8 cellular contexts compared by ENCODE assay signal in the genomic region with DNA sequence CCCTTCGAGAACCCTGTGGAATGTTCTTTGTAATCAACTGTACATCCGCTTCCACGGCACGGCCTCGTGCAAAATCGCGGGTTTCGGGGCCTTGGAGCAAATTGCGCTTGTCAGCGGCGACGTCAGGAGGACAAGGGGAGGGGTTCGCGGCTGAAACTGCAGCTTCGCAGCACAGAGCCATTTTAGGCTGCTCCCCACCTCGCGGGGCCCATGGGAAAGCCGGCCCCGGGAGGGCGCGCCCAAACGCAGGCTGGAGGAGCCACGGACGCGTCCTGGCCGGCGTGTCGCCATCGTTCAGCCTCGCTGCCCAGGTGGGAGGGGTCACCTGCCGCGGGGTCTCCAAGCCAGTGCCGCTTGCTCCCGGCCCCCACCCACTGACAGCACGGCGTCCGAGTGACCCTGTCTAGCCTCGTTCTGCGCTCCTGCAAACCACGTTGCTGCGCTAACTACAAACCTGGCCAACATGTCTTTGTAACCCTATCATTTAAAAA. TPM values are rescaled to one million over a fixed set of nuclear protein-coding genes. Genes with fewer than 3 reads are reported as not detected.
A peak's percentile ranks its signal among the peaks of the same experiment; 100 is the strongest.
DNase-seq lines count a peak whose midpoint lies in the region; ATAC-seq and TF ChIP-seq lines count a peak whose summit lies in the region.

No MANE protein-coding gene starts in this region.

- no peak overlapping the region for H2AFZ ChIP-seq in DND-41 (ENCODE audit: low read depth, low read length)
- H2AFZ ChIP-seq in neuron (ENCODE audit: low read depth, low read length) = peak overlapping the region; percentile 74

- H3K4me1 ChIP-seq in DND-41 (ENCODE audit: insufficient read depth, low read length) (peaks cover 43% of the 10 kb centered on the region), neuron (ENCODE audit: insufficient read depth, low read length) (peaks cover 15% of the 10 kb centered on the region), aorta (ENCODE audit: control insufficient read depth in 1 of 2, insufficient read depth in 2 of 2, low read length in 2 of 2) (no peaks in the 10 kb centered on the region)

- H3K4me3 ChIP-seq in DND-41 (ENCODE audit: low read depth in 1 of 2, low read length in 2 of 2) (peak overlapping the region; percentile 77 to 90), foreskin fibroblast (ENCODE audit: low read depth in 1 of 2, low read length in 2 of 2) (peak overlapping the region; percentile 11 to 66), neuron (ENCODE audit: low read length) (peak overlapping the region; percentile 89), aorta (ENCODE audit: low read length in 2 of 2) (peak overlapping the region; percentile 5 to 23)

- H3K79me2 ChIP-seq in DND-41 (ENCODE audit: insufficient read depth, low read length) = peaks cover 89% of the 10 kb centered on the region

- H3K9me3 ChIP-seq in DND-41 (ENCODE audit: insufficient read depth, low read length, severe bottlenecking) (no peaks in the 10 kb centered on the region), neuron (ENCODE audit: low read length) (peaks cover 4% of the 10 kb centered on the region), aorta (ENCODE audit: control insufficient read depth, low read length) (no peaks in the 10 kb centered on the region)

- H3K36me3 ChIP-seq in DND-41 (ENCODE audit: insufficient read depth, low read length) = peaks cover 32% of the 10 kb centered on the region
- H3K36me3 ChIP-seq in neuron (ENCODE audit: insufficient read depth, low read length) = no peaks in the 10 kb centered on the region
- H3K36me3 ChIP-seq in aorta (ENCODE audit: control insufficient read depth in 1 of 2, insufficient read depth in 2 of 2, low read length in 1 of 2) = no peaks in the 10 kb centered on the region

- H3K27ac ChIP-seq in DND-41 (ENCODE audit: low read length) = peak overlapping the region; percentile 91
- no peak overlapping the region for H3K27ac ChIP-seq in aorta (ENCODE audit: low read depth in 1 of 2, low read length in 2 of 2)

- peak; percentile 30 for ATAC-seq in DND-41 (ENCODE audit: insufficient read depth, low read depth)
- ATAC-seq in HG03095 (IDR thresholded peaks at IDR 0.05; ENCODE audit: unreplicated experiment) = peak; percentile 7
- no peak for ATAC-seq in aorta (ENCODE audit: low FRiP score)

- H4K20me1 ChIP-seq in DND-41 (ENCODE audit: insufficient read depth, low read length) = peaks cover 57% of the 10 kb centered on the region

- peak overlapping the region; percentile 68 for H3K9ac ChIP-seq in DND-41 (ENCODE audit: low read depth, low read length)

- WGBS in aorta, 2 donors = 1% methylated on average over 39 to 41 of the region's 41 CpGs

- peak; percentile 63 for DNase-seq in DND-41
- peak; percentile 55 to 66 for DNase-seq in activated T-cell treated with anti-CD3 and anti-CD28 coated beads, Interleukin-2, amount 50 U/mL, for 48 hours
- DNase-seq in foreskin fibroblast = peak in 1 of 2 donors; percentile 44
- DNase-seq in aorta = peak; percentile 82 to 83
- no peak for DNase-seq in NCI-H748 treated with DMSO at 0.1 percent for 48 hours (lab: John Stamatoyannopoulos, UW)
- DNase-seq in NCI-H510A treated with DMSO at 0.1 percent for 48 hours (lab: John Stamatoyannopoulos, UW) = no peak

- H3K27me3 ChIP-seq in DND-41 (ENCODE audit: insufficient read depth, low read length, poor library complexity) (no peaks in the 10 kb centered on the region), neuron (ENCODE audit: insufficient read depth, low read length) (peaks cover 37% of the 10 kb centered on the region), aorta (ENCODE audit: control insufficient read depth in 1 of 2, insufficient read depth in 2 of 2, low read length in 1 of 2) (no peaks in the 10 kb centered on the region)

- peak overlapping the region; percentile 70 for H3K4me2 ChIP-seq in DND-41 (ENCODE audit: insufficient read depth, low read length)

- no peak for TF ChIP-seq CTCF in DND-41 (IDR thresholded peaks at IDR 0.05; ENCODE audit: borderline replicate concordance, extremely low read depth, low read length, poor library complexity, severe bottlenecking)
- TF ChIP-seq CTCF in foreskin fibroblast (IDR thresholded peaks at IDR 0.05; ENCODE audit: low read depth, low read length) = no peak

- intact Hi-C loops in aorta (cut with DNase I) = no loop called here

RNA-seq across cellular contexts. Expression of a gene that starts 2.8 kb away (rescaled TPM):
- 10 to 100 TPM in 1 of 2 donors, 1 to 10 TPM in 1; 9.2 to 20.3 TPM for total RNA-seq in aorta
- polyA plus RNA-seq in aorta = 1 to 10 TPM in 1 of 2 donors, under 1 TPM in 1; 0.36 to 1.1 TPM

Comparison
In these comparisons a context has a peak if more than half of its experiments do, and no peak if none do; other contexts are left out.
1. DNase-seq: peak in DND-41 (single experiment), activated T-cell treated with anti-CD3 and anti-CD28 coated beads, Interleukin-2, amount 50 U/mL, for 48 hours (2 of 2) and aorta (2 of 2); none in NCI-H748 treated with DMSO at 0.1 percent for 48 hours (single experiment) and NCI-H510A treated with DMSO at 0.1 percent for 48 hours (single experiment).
2. H3K4me3 ChIP-seq: peak in every context shown above with its lines; median percentile 89 in neuron; 84 in DND-41; 38 in foreskin fibroblast; 14 in aorta.